In genomic region chr11:87315229-87315628, GRCh38 we compare ENCODE assay signal across 23 cellular contexts.
DNase-seq lines count a peak whose midpoint lies in the region; ATAC-seq, FAIRE-seq and TF ChIP-seq lines count a peak whose summit lies in the region.
"Had no signal": no experiment of that assay in that cellular context is flagged by ENCODE, and none has a peak within 500 bp of the region (broad histone marks: within the 10 kb centered on the region; RNA-seq: fewer than 3 reads in every experiment).

No MANE protein-coding gene starts in this region.

- no peaks in the 10 kb centered on the region for H3K9me3 Mint-ChIP-seq in GM23338
- H3K9me3 Mint-ChIP-seq in nephron progenitor cell: no peaks in the 10 kb centered on the region
- H3K9me3 Mint-ChIP-seq in activated naive CD8-positive, alpha-beta T cell treated with anti-CD3 and anti-CD28 coated beads for 36 hours: no peaks in the 10 kb centered on the region
- H3K9me3 Mint-ChIP-seq: CD4-positive, alpha-beta T cell; CD8-positive, alpha-beta T cell had no signal

- H3K36me3 Mint-ChIP-seq in GM23338 (ENCODE audit: low read depth): no peaks in the 10 kb centered on the region
- peaks cover 8% of the 10 kb centered on the region for H3K36me3 Mint-ChIP-seq in nephron progenitor cell (ENCODE audit: low read depth)
- no peaks in the 10 kb centered on the region for H3K36me3 Mint-ChIP-seq in activated naive CD8-positive, alpha-beta T cell treated with anti-CD3 and anti-CD28 coated beads for 36 hours

- H3K27me3 Mint-ChIP-seq in GM23338 (ENCODE audit: insufficient read depth, low read depth, poor library complexity): no peaks in the 10 kb centered on the region
- no peaks in the 10 kb centered on the region for H3K27me3 Mint-ChIP-seq in nephron progenitor cell (ENCODE audit: low read depth, poor library complexity)
- no peaks in the 10 kb centered on the region for H3K27me3 Mint-ChIP-seq in activated naive CD8-positive, alpha-beta T cell treated with anti-CD3 and anti-CD28 coated beads for 36 hours
- H3K27me3 Mint-ChIP-seq: B cell; CD4-positive, alpha-beta T cell had no signal

- H3K4me3 Mint-ChIP-seq in GM23338: no peak overlapping the region
- no peak overlapping the region for H3K4me3 Mint-ChIP-seq in nephron progenitor cell
- H3K4me3 Mint-ChIP-seq in activated naive CD8-positive, alpha-beta T cell treated with anti-CD3 and anti-CD28 coated beads for 36 hours: no peak overlapping the region
- H3K4me3 Mint-ChIP-seq: B cell; CD4-positive, alpha-beta T cell; CD8-positive, alpha-beta T cell had no signal

- H3K4me3 ChIP-seq in GM23338: no peak overlapping the region
- H3K4me3 ChIP-seq in Karpas-422 (ENCODE audit: low read length): peak overlapping the region; percentile 1; the same call in 1 of the 2 replicates
- no peak overlapping the region for H3K4me3 ChIP-seq in K562
- H3K4me3 ChIP-seq: A549; BLaER1 treated with 17β-estradiol and CSF1 and Interleukin-3, amounts not matched to agents 10 nM and 100 nM had no signal

- H3K9me3 ChIP-seq in Karpas-422 (ENCODE audit: low read length) (no peaks in the 10 kb centered on the region), K562 (replicated peaks; ENCODE audit: control insufficient read depth, insufficient read depth, low read depth, low read length) (no peaks in the 10 kb centered on the region)
- H3K9me3 ChIP-seq: A549; BLaER1 treated with 17β-estradiol and CSF1 and Interleukin-3, amounts not matched to agents 10 nM and 100 nM; Caco-2 had no signal

- in situ Hi-C loops in K562 (cut with MboI): no loop called here

- H3K9me2 ChIP-seq in GM23338 (ENCODE audit: insufficient read depth): no peaks in the 10 kb centered on the region
- no peaks in the 10 kb centered on the region for H3K9me2 ChIP-seq in Karpas-422 (replicated peaks; ENCODE audit: insufficient read depth, low read length)

- H3K79me2 ChIP-seq in GM23338 (replicated peaks; ENCODE audit: insufficient read depth) (no peaks in the 10 kb centered on the region), Karpas-422 (ENCODE audit: low read length) (peaks cover 16% of the 10 kb centered on the region; the same call in 1 of the 2 replicates), K562 (ENCODE audit: control insufficient read depth, insufficient read depth, low read length) (no peaks in the 10 kb centered on the region)

- intact Hi-C loops in K562 (cut with micrococcal nuclease): no loop called here

- TF ChIP-seq POLR2A in K562 (conservative IDR thresholded peaks at IDR 0.05): no peak

- H3K36me3 ChIP-seq in GM23338 (ENCODE audit: insufficient read depth): no peaks in the 10 kb centered on the region
- H3K36me3 ChIP-seq in Karpas-422 (ENCODE audit: insufficient read depth, low read length): peaks cover 63% of the 10 kb centered on the region
- no peaks in the 10 kb centered on the region for H3K36me3 ChIP-seq in K562 (ENCODE audit: control insufficient read depth, insufficient read depth, low read length)

- no TSS peak for BruUV-seq in K562 (replicated peaks; lab: Mats Ljungman, UMichigan)

- WGBS in K562 (ENCODE audit: insufficient coverage, low coverage, missing lambda C conversion rate): 69% methylated on average over 2 of the region's 2 CpGs

- H3K9ac ChIP-seq in Karpas-422 (ENCODE audit: low read length): no peak overlapping the region
- H3K9ac ChIP-seq in K562 (ENCODE audit: insufficient read depth in 1 of 2, low read depth in 2 of 2, low read length in 2 of 2): no peak overlapping the region
- H3K9ac ChIP-seq: BLaER1 treated with 17β-estradiol and CSF1 and Interleukin-3, amounts not matched to agents 10 nM and 100 nM had no signal

- POLR2A ChIA-PET in K562 (lab: Yijun Ruan, JAX): interaction anchor here (1.7 kb wide), 1 partner anchor 15 kb away, joined by 5 read pairs; no protein-coding TSS in a partner anchor

- no peaks in the 10 kb centered on the region for H4K20me1 ChIP-seq in GM23338 (replicated peaks; ENCODE audit: insufficient read depth)
- no peaks in the 10 kb centered on the region for H4K20me1 ChIP-seq in Karpas-422 (ENCODE audit: insufficient read depth, low read depth, low read length)
- H4K20me1 ChIP-seq in K562 (replicated peaks; ENCODE audit: control insufficient read depth, insufficient read depth, low read length): no peaks in the 10 kb centered on the region
- H4K20me1 ChIP-seq: BLaER1 treated with 17β-estradiol and CSF1 and Interleukin-3, amounts not matched to agents 10 nM and 100 nM had no signal

- no peak for TF ChIP-seq RAD21 in K562 (CRISPR knock-in tag; conservative IDR thresholded peaks at IDR 0.05 in 1 of 2, IDR thresholded peaks at IDR 0.05 in 1 of 2)

- H3K4me1 Mint-ChIP-seq in GM23338 (peaks cover 8% of the 10 kb centered on the region; the same call in 2 of the 3 replicates), nephron progenitor cell (peaks cover 13% of the 10 kb centered on the region)
- H3K4me1 Mint-ChIP-seq in activated naive CD8-positive, alpha-beta T cell treated with anti-CD3 and anti-CD28 coated beads for 36 hours: no peaks in the 10 kb centered on the region
- H3K4me1 Mint-ChIP-seq: B cell had no signal

- no peaks in the 10 kb centered on the region for H3K9me1 ChIP-seq in K562 (ENCODE audit: control insufficient read depth, insufficient read depth, low read length)

- CTCF ChIA-PET in K562 (lab: Yijun Ruan, JAX; ENCODE audit: low intra/inter-chr PET ratio): no interaction called here

- H2AFZ ChIP-seq in GM23338 (no peak overlapping the region), Karpas-422 (ENCODE audit: low read length) (no peak overlapping the region), K562 (ENCODE audit: low read depth, low read length) (no peak overlapping the region)

- H3K4me1 ChIP-seq in GM23338 (ENCODE audit: insufficient read depth): no peaks in the 10 kb centered on the region; the same call in 1 of the 2 replicates
- H3K4me1 ChIP-seq in Karpas-422 (ENCODE audit: low read length): peaks cover 93% of the 10 kb centered on the region
- H3K4me1 ChIP-seq in K562 (replicated peaks in 1 of 2; ENCODE audit: control insufficient read depth in 2 of 2, insufficient read depth in 2 of 2, low read length in 2 of 2): no peaks in the 10 kb centered on the region
- H3K4me1 ChIP-seq: A549, Caco-2 had no signal

- no peaks in the 10 kb centered on the region for H3F3A ChIP-seq in GM23338 (replicated peaks; ENCODE audit: low read depth)

- H3K4me2 ChIP-seq in GM23338 (no peak overlapping the region), Karpas-422 (ENCODE audit: low read depth, low read length, poor library complexity, severe bottlenecking) (peak overlapping the region; percentile 58), K562 (ENCODE audit: insufficient read depth, low read length) (no peak overlapping the region)
- H3K4me2 ChIP-seq: A549 had no signal

- DNase-seq in GM23338 (ENCODE audit: low spot score): no peak
- DNase-seq in Karpas-422: peak; percentile 58
- DNase-seq in K562 (ENCODE audit: extremely low read depth in 1 of 4, low spot score in 3 of 4): no peak
- DNase-seq in nephron progenitor cell: no peak
- DNase-seq in KG1 (lab: John Stamatoyannopoulos, UW): no peak
- no peak for DNase-seq in SIG-M5 treated with dmso at 0.1 percent for 504 hours (lab: John Stamatoyannopoulos, UW; ENCODE audit: unreplicated experiment)
- no peak for DNase-seq in activated naive CD8-positive, alpha-beta T cell treated with anti-CD3 and anti-CD28 coated beads for 36 hours
- DNase-seq: AML-193; Caco-2; Calu3; CD4-positive, alpha-beta T cell; CD8-positive, alpha-beta T cell; DMS79 treated with DMSO at 0.1 percent for 48 hours; GF-D8 had no signal

- H3K27ac Mint-ChIP-seq in GM23338: peak overlapping the region; percentile 75
- H3K27ac Mint-ChIP-seq in nephron progenitor cell: peak overlapping the region; percentile 36
- H3K27ac Mint-ChIP-seq in activated naive CD8-positive, alpha-beta T cell treated with anti-CD3 and anti-CD28 coated beads for 36 hours: no peak overlapping the region
- H3K27ac Mint-ChIP-seq: B cell; CD4-positive, alpha-beta T cell; CD8-positive, alpha-beta T cell had no signal

- ATAC-seq in GM23338 (no peak), K562 (peak; percentile 76)
- ATAC-seq: A549; CD8-positive, alpha-beta T cell had no signal

- no peak for FAIRE-seq in K562 (lab: Jason Lieb, UNC)
- FAIRE-seq: A549, D721Med, G401.6, GM12891, GM19239 had no signal

- no peak for TF ChIP-seq EP300 in K562 (IDR thresholded peaks at IDR 0.05; ENCODE audit: low read length)

- H3K27me3 ChIP-seq in GM23338 (ENCODE audit: insufficient read depth) (no peaks in the 10 kb centered on the region), Karpas-422 (ENCODE audit: low read length) (no peaks in the 10 kb centered on the region), K562 (ENCODE audit: control insufficient read depth in 2 of 2, insufficient read depth in 2 of 2, low read length in 2 of 2) (no peaks in the 10 kb centered on the region)
- H3K27me3 ChIP-seq: BLaER1 treated with 17β-estradiol and CSF1 and Interleukin-3, amounts not matched to agents 10 nM and 100 nM had no signal

- TF ChIP-seq CTCF in GM23338 (conservative IDR thresholded peaks at IDR 0.05; ENCODE audit: low read depth in 2 of 2): no peak
- TF ChIP-seq CTCF in K562 (IDR thresholded peaks at IDR 0.05 in 2 of 3, conservative IDR thresholded peaks at IDR 0.05 in 1 of 3; ENCODE audit: insufficient read depth in 2 of 3, low read depth in 1 of 3, low read length in 3 of 3): no peak
- no peak for TF ChIP-seq CTCF in nephron progenitor cell (IDR thresholded peaks at IDR 0.05)

- H3K27ac ChIP-seq in GM23338 (ENCODE audit: low read depth) (no peak overlapping the region), Karpas-422 (ENCODE audit: low read length) (peak overlapping the region; percentile 95), K562 (ENCODE audit: extremely low read depth, low read depth, low read length) (no peak overlapping the region)
- H3K27ac ChIP-seq: 22Rv1; A549; BLaER1 treated with 17β-estradiol and CSF1 and Interleukin-3, amounts not matched to agents 10 nM and 100 nM; C4-2B had no signal

TF ChIP-seq in GM23338, 12 proteins besides CTCF, POLR2A, EP300 and RAD21 (continues in another document):
- TF ChIP-seq, protein P1, sequence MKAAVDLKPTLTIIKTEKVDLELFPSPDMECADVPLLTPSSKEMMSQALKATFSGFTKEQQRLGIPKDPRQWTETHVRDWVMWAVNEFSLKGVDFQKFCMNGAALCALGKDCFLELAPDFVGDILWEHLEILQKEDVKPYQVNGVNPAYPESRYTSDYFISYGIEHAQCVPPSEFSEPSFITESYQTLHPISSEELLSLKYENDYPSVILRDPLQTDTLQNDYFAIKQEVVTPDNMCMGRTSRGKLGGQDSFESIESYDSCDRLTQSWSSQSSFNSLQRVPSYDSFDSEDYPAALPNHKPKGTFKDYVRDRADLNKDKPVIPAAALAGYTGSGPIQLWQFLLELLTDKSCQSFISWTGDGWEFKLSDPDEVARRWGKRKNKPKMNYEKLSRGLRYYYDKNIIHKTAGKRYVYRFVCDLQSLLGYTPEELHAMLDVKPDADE (IDR thresholded peaks at IDR 0.05): no peak

TF ChIP-seq in K562, 482 proteins besides CTCF, POLR2A, EP300 and RAD21 (continues in another document):
- no peak for TF ChIP-seq SREBF2 (CRISPR knock-in tag; IDR thresholded peaks at IDR 0.05)
